Comparison of ENCODE assay signal across 8 cellular contexts in genomic region chr4:3293410-3294391, GRCh38. TPM values are rescaled to one million over a fixed set of nuclear protein-coding genes. Genes with fewer than 3 reads are reported as not detected.
DNase-seq lines count a peak whose midpoint lies in the region; ATAC-seq, FAIRE-seq and TF ChIP-seq lines count a peak whose summit lies in the region.

No MANE protein-coding gene starts in this region.

- H3K36me3 Mint-ChIP-seq in nephron progenitor cell (ENCODE audit: low read depth): peaks cover 41% of the 10 kb centered on the region

- no peak for TF ChIP-seq RAD21 in H1 (IDR thresholded peaks at IDR 0.05 in 1 of 2, conservative IDR thresholded peaks at IDR 0.05 in 1 of 2; ENCODE audit: low read depth in 2 of 2, low read length in 2 of 2)

- 48% methylated on average over 19 of the region's 42 CpGs; no CpG with 5 or more reads in 1 of the 2 experiments for WGBS in H1 (ENCODE audit: extremely low coverage in 1 of 2, insufficient coverage in 1 of 2, insufficient read length in 1 of 2, insufficient replicate concordance in 2 of 2, low coverage in 1 of 2, low lambda C conversion rate in 2 of 2, missing lambda C conversion rate in 1 of 2), 2 experiments

- peak overlapping the region; percentile 90 for H3K27ac Mint-ChIP-seq in nephron progenitor cell

- H3K56ac ChIP-seq in H1 (replicated peaks; ENCODE audit: insufficient read length, low read depth, low read length): no peak overlapping the region

- no peak for TF ChIP-seq EP300 in H1 (IDR thresholded peaks at IDR 0.05; ENCODE audit: borderline replicate concordance in 1 of 2, low read depth in 2 of 2, low read length in 2 of 2)

- H3K23ac ChIP-seq in H1 (ENCODE audit: insufficient read length): no peak overlapping the region

- FAIRE-seq in H1 (lab: Jason Lieb, UNC): no peak

- peak overlapping the region; percentile 92 for H3K27ac ChIP-seq in RWPE1
- H3K27ac ChIP-seq in H1 (ENCODE audit: low read depth, low read length): no peak overlapping the region

- peak overlapping the region; percentile 83 for H4K91ac ChIP-seq in H1 (replicated peaks; ENCODE audit: insufficient read length, low read length)

- no peak overlapping the region for H2BK12ac ChIP-seq in H1 (ENCODE audit: low read depth, low read length)

- peaks cover 13% of the 10 kb centered on the region for H3K9me3 Mint-ChIP-seq in nephron progenitor cell

- no peak for DNase-seq in RWPE1 (ENCODE audit: low spot score)
- peak in 1 of 2 experiments; percentile 58 for DNase-seq in H1 (ENCODE audit: low read depth in 1 of 2, low spot score in 2 of 2)
- peak; percentile 55 for DNase-seq in nephron progenitor cell
- DNase-seq in HuH-7.5 (ENCODE audit: low spot score): no peak
- DNase-seq in activated CD4-positive, CD25-positive, alpha-beta regulatory T cell (lab: John Stamatoyannopoulos, UW): no peak
- DNase-seq in midbrain (lab: John Stamatoyannopoulos, UW): no peak

- H2AK5ac ChIP-seq in H1 (ENCODE audit: low read depth, low read length): peak overlapping the region; percentile 88; the same call in 1 of the 2 replicates

- H3K9ac ChIP-seq in ES-I3 (ENCODE audit: low read depth, low read length) (peak overlapping the region; percentile 70), H1 (replicated peaks in 1 of 4; ENCODE audit: extremely low read depth in 1 of 4, low read depth in 3 of 4, low read length in 3 of 4) (peak overlapping the region; percentile 46 to 91 (median 72))

- H2BK120ac ChIP-seq in H1 (replicated peaks; ENCODE audit: low read depth, low read length): no peak overlapping the region

- CTCF ChIA-PET in RWPE1 (lab: Yijun Ruan, JAX) (interaction anchor here (0.6 kb wide), 1 partner anchor 20 kb away, joined by 3 read pairs; no protein-coding TSS in a partner anchor), H1 (lab: Charles Lee; ENCODE audit: partially characterized antibody) (interaction anchor here (1.0 to 2.0 kb wide), 3 partner anchors 17 to 31 kb away, joined by 5 to 9 read pairs (median 6); no protein-coding TSS in a partner anchor)

- H3K4me1 ChIP-seq in ES-I3 (ENCODE audit: insufficient read depth, low read length) (no peaks in the 10 kb centered on the region; the same call in 1 of the 2 replicates), H1 (replicated peaks in 1 of 4; ENCODE audit: control insufficient read depth in 3 of 4, insufficient read depth in 4 of 4, low read length in 3 of 4) (peaks cover 0 to 23% (median 11%) of the 10 kb centered on the region in 4 experiments; a peak in 5 of 7 replicates)

- peak in 1 of 2 experiments; percentile 18; a peak in 1 of 3 replicates for TF ChIP-seq POLR2A in H1 (IDR thresholded peaks at IDR 0.05; ENCODE audit: control extremely low read depth in 1 of 2, low read depth in 2 of 2, low read length in 2 of 2)

- TF ChIP-seq CTCF in RWPE1 (conservative IDR thresholded peaks at IDR 0.05; ENCODE audit: low read depth) (no peak), H1 (IDR thresholded peaks at IDR 0.05; ENCODE audit: control extremely low read depth in 1 of 3, insufficient read depth in 1 of 3, low read depth in 1 of 3, low read length in 3 of 3) (no peak), nephron progenitor cell (IDR thresholded peaks at IDR 0.05) (no peak)

- H3K4me2 ChIP-seq in H1 (ENCODE audit: insufficient read depth in 1 of 2, low read depth in 2 of 2, low read length in 2 of 2): peak overlapping the region; percentile 84 to 88

- H3K23me2 ChIP-seq in H1 (ENCODE audit: low read depth, low read length): peaks cover 15% of the 10 kb centered on the region; the same call in 1 of the 2 replicates

- H2BK20ac ChIP-seq in H1 (ENCODE audit: low read length): no peak overlapping the region

- no peaks in the 10 kb centered on the region for H3K79me1 ChIP-seq in H1 (ENCODE audit: low read depth, low read length)

- no peak overlapping the region for H3K14ac ChIP-seq in H1 (ENCODE audit: insufficient read length)

- H4K5ac ChIP-seq in H1 (ENCODE audit: insufficient read length, low read depth, low read length): peak overlapping the region; percentile 30

- H3K9me3 ChIP-seq in ES-I3 (ENCODE audit: control insufficient read depth, insufficient read depth, low read length): no peaks in the 10 kb centered on the region
- H3K9me3 ChIP-seq in H1 (ENCODE audit: insufficient read depth in 2 of 2, low read depth in 1 of 2, low read length in 1 of 2): no peaks in the 10 kb centered on the region

- peak overlapping the region; percentile 92 for H3K4me3 Mint-ChIP-seq in nephron progenitor cell

- H3K79me2 ChIP-seq in H1 (ENCODE audit: control insufficient read depth in 1 of 2, insufficient read depth in 2 of 2, low read length in 2 of 2): no peaks in the 10 kb centered on the region; a peak in 2 of 4 replicates

- H2BK15ac ChIP-seq in H1 (ENCODE audit: low read length): no peak overlapping the region

- POLR2A ChIA-PET in RWPE1 (lab: Yijun Ruan, JAX; ENCODE audit: low non-redundant PET): interaction anchor here (0.8 kb wide), 1 partner anchor 148 kb away, joined by 8 read pairs; no protein-coding TSS in a partner anchor
- POLR2A ChIA-PET in H1 (lab: Charles Lee; ENCODE audit: partially characterized antibody): interaction anchor here (0.8 to 3.2 kb wide), 4 partner anchors 10 to 144 kb away, joined by 3 to 16 read pairs (median 3); partner anchors contain the start of gene MSANTD1

- H2AFZ ChIP-seq in H1 (ENCODE audit: low read length): no peak overlapping the region

- H3K4me3 ChIP-seq in H1 (ENCODE audit: extremely low read depth in 1 of 4, insufficient read depth in 2 of 4, low read depth in 3 of 4, low read length in 4 of 4): peak overlapping the region; percentile 68 to 86 (median 80)

- H4K20me1 ChIP-seq in H1 (replicated peaks in 1 of 2; ENCODE audit: control insufficient read depth in 1 of 2, insufficient read depth in 2 of 2, low read length in 2 of 2): peaks cover 4 to 11% of the 10 kb centered on the region in 2 experiments

- peaks cover 33% of the 10 kb centered on the region for H3K27me3 Mint-ChIP-seq in nephron progenitor cell (ENCODE audit: low read depth, poor library complexity)

- H3K4me1 Mint-ChIP-seq in nephron progenitor cell: peaks cover 59% of the 10 kb centered on the region

- H3K36me3 ChIP-seq in ES-I3 (ENCODE audit: insufficient read depth, low read length) (no peaks in the 10 kb centered on the region), H1 (ENCODE audit: control insufficient read depth in 2 of 4, insufficient read depth in 4 of 4, low read length in 3 of 4) (no peaks in the 10 kb centered on the region)

- no peak for ATAC-seq in HG03280 (IDR thresholded peaks at IDR 0.05; ENCODE audit: unreplicated experiment)

- peak overlapping the region; percentile 95 for H4K8ac ChIP-seq in H1 (ENCODE audit: extremely low read depth, insufficient read depth, low read length)

- H3K27me3 ChIP-seq in H1 (replicated peaks in 1 of 4; ENCODE audit: control insufficient read depth in 3 of 4, extremely low read depth in 1 of 4, insufficient read depth in 3 of 4, low read length in 3 of 4): peaks cover 0 to 12% (median 1%) of the 10 kb centered on the region in 4 experiments; a peak in 3 of 7 replicates

- no peak overlapping the region; the same call in 1 of the 2 replicates for H2BK5ac ChIP-seq in H1 (ENCODE audit: low read depth, low read length)

- peak overlapping the region; percentile 21 for H3K4ac ChIP-seq in H1 (replicated peaks; ENCODE audit: insufficient read length, low read depth, low read length)

- H3K18ac ChIP-seq in H1 (ENCODE audit: extremely low read depth, low read length): peak overlapping the region; percentile 90

TF ChIP-seq in H1, 55 proteins besides CTCF, POLR2A, EP300 and RAD21:
- TF ChIP-seq TBP (IDR thresholded peaks at IDR 0.05; ENCODE audit: low read depth, low read length): no peak
- peak; percentile 39; the same call in 1 of the 2 replicates for TF ChIP-seq PHF8 (conservative IDR thresholded peaks at IDR 0.05; ENCODE audit: low read depth, low read length)

RNA-seq across cellular contexts. Expression of gene RGS12, which starts 0.9 kb away (rescaled TPM):
- 16.3 and 16.4 TPM in 2 replicates for total RNA-seq in H1 (2021; fragmentation: NEBNext Ultra II Directional; extraction: Animal tissue kit (Norgen Biotek cat#: 25700))
- polyA plus RNA-seq in H1 (2011; rRNA removed): 6.0 and 10.7 TPM in 2 replicates
- 10.1 TPM for polyA plus RNA-seq in H1 (2011; cell fraction: cytosol; rRNA removed)
- 30.0 TPM for polyA plus RNA-seq in H1 (2011; cell fraction: nucleus; rRNA removed)
- polyA plus RNA-seq in H1 (2012, experiment 1 of 2): 12.7 to 26.6 TPM (median 20.0 TPM) in 4 replicates
- polyA plus RNA-seq in H1 (2012, experiment 2 of 2): 17.8 TPM
- polyA plus RNA-seq in H1 (2013, experiment 1 of 2): 10.6 TPM
- polyA plus RNA-seq in H1 (2013, experiment 2 of 2): 10.3 TPM
- 10.8 and 12.0 TPM in 2 replicates for polyA minus RNA-seq in H1 (2011; rRNA and poly(A)+ RNA removed)
- 15.5 TPM for polyA minus RNA-seq in H1 (2011; cell fraction: cytosol; rRNA and poly(A)+ RNA removed)
- 28.6 TPM for polyA minus RNA-seq in H1 (2011; cell fraction: nucleus; rRNA and poly(A)+ RNA removed)

RNA-seq across cellular contexts. Expression of gene MSANTD1, which starts 44.7 kb away (rescaled TPM):
- 0.45 and 0.78 TPM in 2 replicates for total RNA-seq in H1 (2021; fragmentation: NEBNext Ultra II Directional; extraction: Animal tissue kit (Norgen Biotek cat#: 25700))
- polyA plus RNA-seq in H1 (2011; rRNA removed): 0.23 and 0.39 TPM in 2 replicates
- polyA plus RNA-seq in H1 (2011; cell fraction: cytosol; rRNA removed): 0.28 TPM
- 1.7 TPM for polyA plus RNA-seq in H1 (2011; cell fraction: nucleus; rRNA removed)
- 0.15 to 0.43 TPM (median 0.34 TPM) in 4 replicates for polyA plus RNA-seq in H1 (2012, experiment 1 of 2)
- polyA plus RNA-seq in H1 (2012, experiment 2 of 2): not detected
- polyA plus RNA-seq in H1 (2013, experiment 1 of 2): 0.22 TPM
- 0.15 TPM for polyA plus RNA-seq in H1 (2013, experiment 2 of 2)
- polyA minus RNA-seq in H1 (2011; rRNA and poly(A)+ RNA removed): 0.12 and 0.28 TPM in 2 replicates
- polyA minus RNA-seq in H1 (2011; cell fraction: cytosol; rRNA and poly(A)+ RNA removed): not detected
- 1.6 TPM for polyA minus RNA-seq in H1 (2011; cell fraction: nucleus; rRNA and poly(A)+ RNA removed)
